ENCODE assay signal across 8 cellular contexts in genomic region chr17:19762515-19762961, GRCh38. TPM values are rescaled to one million over a fixed set of nuclear protein-coding genes. Genes with fewer than 3 reads are reported as not detected.
DNase-seq lines count a peak whose midpoint lies in the region; ATAC-seq, FAIRE-seq and TF ChIP-seq lines count a peak whose summit lies in the region.

No MANE protein-coding gene starts in this region.

- H3K27me3 ChIP-seq in AG04450 (ENCODE audit: control insufficient read depth, insufficient read depth, low read length) (peaks cover 24% of the 10 kb centered on the region), OCI-LY1 (ENCODE audit: insufficient read depth, low read length) (no peaks in the 10 kb centered on the region), neural cell (ENCODE audit: insufficient read depth, low read depth, low read length) (no peaks in the 10 kb centered on the region)

- H3K4me3 ChIP-seq in AG04450 (ENCODE audit: low read depth, low read length): no peak overlapping the region
- no peak overlapping the region for H3K4me3 ChIP-seq in OCI-LY1 (ENCODE audit: low read depth, low read length, poor library complexity, severe bottlenecking)
- H3K4me3 ChIP-seq in neural cell (ENCODE audit: low read length): no peak overlapping the region

- H3K9me2 ChIP-seq in OCI-LY1 (ENCODE audit: low read depth, low read length): no peaks in the 10 kb centered on the region
- H3K9me2 ChIP-seq in neural cell (ENCODE audit: insufficient read depth, low read length): no peaks in the 10 kb centered on the region

- DNase-seq in AG04450 (ENCODE audit: low read depth, low spot score) (no peak), GM19239 (ENCODE audit: insufficient read length, low spot score) (peak; percentile 77), fibroblast of gingiva (ENCODE audit: low read depth) (peak; percentile 56), stromal cell of bone marrow (ENCODE audit: low read depth) (peak; percentile 29)
- peak; percentile 74 for DNase-seq in activated T-cell treated with anti-CD3 and anti-CD28 coated beads, Interleukin-2, amount 50 U/mL, for 1 hour

- no peaks in the 10 kb centered on the region for H3K79me2 ChIP-seq in OCI-LY1 (ENCODE audit: insufficient read depth, low read length)
- no peaks in the 10 kb centered on the region for H3K79me2 ChIP-seq in neural cell (replicated peaks; ENCODE audit: insufficient read depth, low read length)

- FAIRE-seq in GM19239 (lab: Jason Lieb, UNC): peak; percentile 4

- no peaks in the 10 kb centered on the region for H3F3A ChIP-seq in OCI-LY1 (ENCODE audit: insufficient read depth, low read length)
- H3F3A ChIP-seq in neural cell (ENCODE audit: insufficient read depth, low read length, poor library complexity, severe bottlenecking): no peaks in the 10 kb centered on the region

- H3K4me2 ChIP-seq in OCI-LY1 (ENCODE audit: low read length) (no peak overlapping the region), neural cell (ENCODE audit: low read length) (no peak overlapping the region)

- no peak overlapping the region for H3K27ac ChIP-seq in AG04450 (ENCODE audit: low read depth, low read length)
- H3K27ac ChIP-seq in OCI-LY1 (ENCODE audit: low read depth, low read length, poor library complexity, severe bottlenecking): no peak overlapping the region
- no peak overlapping the region for H3K27ac ChIP-seq in neural cell (ENCODE audit: low read length)

- H3K36me3 ChIP-seq in OCI-LY1 (ENCODE audit: insufficient read depth, low read length) (no peaks in the 10 kb centered on the region), neural cell (ENCODE audit: insufficient read depth, low read length) (no peaks in the 10 kb centered on the region)

- POLR2A ChIA-PET in AG04450 (lab: Yijun Ruan, JAX): interaction anchor here (1.0 to 1.9 kb wide), 2 partner anchors 114 to 400 kb away, joined by 4 to 11 read pairs; partner anchors contain the start of genes ALDH3A2 and B9D1

- no peak overlapping the region for H3K9ac ChIP-seq in OCI-LY1 (ENCODE audit: low read length)
- no peak overlapping the region for H3K9ac ChIP-seq in neural cell (ENCODE audit: low read length)

- no peak for TF ChIP-seq EP300 in neural cell (conservative IDR thresholded peaks at IDR 0.05; ENCODE audit: poor library complexity, severe bottlenecking)

- H3K4me1 ChIP-seq in OCI-LY1 (ENCODE audit: insufficient read depth, low read length, severe bottlenecking): no peaks in the 10 kb centered on the region

- H2AFZ ChIP-seq in OCI-LY1 (ENCODE audit: low read length) (no peak overlapping the region), neural cell (ENCODE audit: low read depth, low read length) (no peak overlapping the region)

- H3K9me3 ChIP-seq in AG04450 (ENCODE audit: control insufficient read depth, insufficient read depth, low read length): no peaks in the 10 kb centered on the region; the same call in 1 of the 2 replicates
- no peaks in the 10 kb centered on the region for H3K9me3 ChIP-seq in OCI-LY1 (ENCODE audit: low read length)
- H3K9me3 ChIP-seq in neural cell (ENCODE audit: low read length): no peaks in the 10 kb centered on the region

- peak; percentile 34 for TF ChIP-seq RAD21 in neural cell (conservative IDR thresholded peaks at IDR 0.05)

- no peaks in the 10 kb centered on the region for H4K20me1 ChIP-seq in OCI-LY1 (ENCODE audit: insufficient read depth, low read length)
- H4K20me1 ChIP-seq in neural cell (ENCODE audit: insufficient read depth): no peaks in the 10 kb centered on the region

- TF ChIP-seq CTCF in AG04450 (IDR thresholded peaks at IDR 0.05; ENCODE audit: low read depth, low read length): peak; percentile 89
- peak; percentile 56 for TF ChIP-seq CTCF in OCI-LY1 (IDR thresholded peaks at IDR 0.05; ENCODE audit: low read length)
- peak; percentile 60 for TF ChIP-seq CTCF in neural cell (IDR thresholded peaks at IDR 0.05; ENCODE audit: poor library complexity, severe bottlenecking)

- CTCF ChIA-PET in AG04450 (lab: Charles Lee): interaction anchor here (0.6 to 9.9 kb wide), 34 partner anchors 9 to 523 kb away, joined by 3 to 174 read pairs (median 4); partner anchors contain the start of genes ALDH3A2 and B9D1

- no peak for ATAC-seq in HG03025 (IDR thresholded peaks at IDR 0.05; ENCODE audit: low FRiP score, unreplicated experiment)

TF ChIP-seq in neural cell, 6 proteins besides CTCF, POLR2A, EP300 and RAD21:
- TF ChIP-seq EZH2 (IDR thresholded peaks at IDR 0.05; ENCODE audit: borderline replicate concordance, insufficient read depth, low read length, poor library complexity, severe bottlenecking): no peak
- TF ChIP-seq SMC3 (conservative IDR thresholded peaks at IDR 0.05; ENCODE audit: poor library complexity): peak; percentile 64

RNA-seq across cellular contexts. Expression of gene ALDH3A1, which starts 14.4 kb away (rescaled TPM):
- 0.14 and 1.7 TPM in 2 replicates for polyA plus RNA-seq in AG04450 (2011; rRNA removed)
- 0.30 TPM in 1 of 2 replicates, not detected in the other for polyA minus RNA-seq in AG04450 (2011; rRNA and poly(A)+ RNA removed)
- 0.10 TPM in 1 of 2 replicates, not detected in the other for polyA plus RNA-seq in neural cell
- polyA minus RNA-seq in neural cell: not detected in 2 replicates

RNA-seq across cellular contexts. Expression of gene SLC47A2, which starts 46.2 kb away (rescaled TPM):
- polyA plus RNA-seq in AG04450 (2011; rRNA removed) (not detected in 2 replicates), neural cell (not detected in 2 replicates)
- polyA minus RNA-seq in AG04450 (2011; rRNA and poly(A)+ RNA removed): not detected in 2 replicates
- not detected in 2 replicates for polyA minus RNA-seq in neural cell
